In the genomic region with DNA sequence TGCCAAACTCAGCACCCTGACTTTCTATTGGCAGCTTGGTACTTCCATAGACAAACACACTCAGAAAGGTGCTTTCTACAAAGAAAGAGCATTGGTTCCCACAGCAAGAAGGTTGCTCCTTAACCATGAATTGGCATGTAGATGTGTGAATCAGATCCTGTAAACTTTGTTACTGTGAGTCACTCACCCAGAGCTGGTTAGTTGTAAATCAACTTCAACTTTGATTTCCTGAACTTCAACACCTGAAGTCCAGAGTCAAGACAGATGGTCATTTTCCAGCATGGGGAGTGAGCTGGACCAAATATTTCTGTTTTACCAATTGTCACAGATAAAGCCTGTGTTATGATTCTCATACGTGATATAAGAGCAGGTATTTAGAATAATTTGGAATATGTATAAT, we compare ENCODE assay signal across 15 cellular contexts.
DNase-seq lines count a peak whose midpoint lies in the region; ATAC-seq and TF ChIP-seq lines count a peak whose summit lies in the region.
"Had no signal": no experiment of that assay in that cellular context is flagged by ENCODE, and none has a peak within 500 bp of the region (broad histone marks: within the 10 kb centered on the region; RNA-seq: fewer than 3 reads in every experiment).

No MANE protein-coding gene starts in this region.

- 83% methylated on average over 1 of the region's 1 CpG for WGBS in mammary epithelial cell (ENCODE audit: low coverage, missing lambda C conversion rate)
- WGBS in heart left ventricle, 4 donors: 95 to 100% (median 98%) methylated on average over 1 of the region's 1 CpG

- no peak overlapping the region for H3K27ac Mint-ChIP-seq in chondrocyte (ENCODE audit: unreplicated experiment)
- H3K27ac Mint-ChIP-seq: activated naive CD4-positive, alpha-beta T cell treated with anti-CD3 and anti-CD28 coated beads, Interleukin-2, amount 50 U/mL, for 24 hours; progenitor cell of endocrine pancreas; type B pancreatic cell had no signal

- CTCF ChIA-PET in BJ (lab: Yijun Ruan, JAX) (no interaction called here), mammary epithelial cell (lab: Charles Lee; ENCODE audit: low non-redundant PET) (no interaction called here)

- H3K4me1 ChIP-seq in mammary epithelial cell (ENCODE audit: insufficient read depth, low read length) (peaks cover 21% of the 10 kb centered on the region), vagina (no peaks in the 10 kb centered on the region), heart left ventricle (no peaks in the 10 kb centered on the region)
- H3K4me1 ChIP-seq: SJSA1 had no signal

- ATAC-seq in heart left ventricle: no peak
- ATAC-seq: left cardiac atrium had no signal

- no peaks in the 10 kb centered on the region for H3K27me3 ChIP-seq in BJ (ENCODE audit: control insufficient read depth, insufficient read depth, low read length)
- no peaks in the 10 kb centered on the region for H3K27me3 ChIP-seq in mammary epithelial cell (ENCODE audit: insufficient read depth, low read length)
- H3K27me3 ChIP-seq in kidney epithelial cell (ENCODE audit: control insufficient read depth, insufficient read depth, low read length): no peaks in the 10 kb centered on the region
- no peaks in the 10 kb centered on the region for H3K27me3 ChIP-seq in vagina
- H3K27me3 ChIP-seq in heart left ventricle: no peaks in the 10 kb centered on the region
- H3K27me3 ChIP-seq: SJSA1 had no signal

- DNase-seq in BJ (ENCODE audit: low read depth) (peak; percentile 45), LoVo (ENCODE audit: low spot score) (peak; percentile 82), mammary epithelial cell (peak; percentile 90), kidney epithelial cell (ENCODE audit: low read depth) (peak; percentile 90), vagina (ENCODE audit: extremely low spot score in 2 of 2) (no peak), heart left ventricle (no peak), DMS 273 treated with DMSO at 0.1 percent for 48 hours (lab: John Stamatoyannopoulos, UW) (no peak), chondrocyte (ENCODE audit: low spot score) (no peak)
- DNase-seq: left cardiac atrium, NCI-H1930, NCI-H774 had no signal

- H3K4me3 Mint-ChIP-seq in chondrocyte (ENCODE audit: unreplicated experiment): no peak overlapping the region
- H3K4me3 Mint-ChIP-seq: activated naive CD4-positive, alpha-beta T cell treated with anti-CD3 and anti-CD28 coated beads, Interleukin-2, amount 50 U/mL, for 24 hours; type B pancreatic cell had no signal

- H3K36me3 Mint-ChIP-seq in chondrocyte (ENCODE audit: low read depth): peaks cover 3% of the 10 kb centered on the region
- H3K36me3 Mint-ChIP-seq: activated naive CD4-positive, alpha-beta T cell treated with anti-CD3 and anti-CD28 coated beads, Interleukin-2, amount 50 U/mL, for 24 hours; type B pancreatic cell had no signal

- H3K9ac ChIP-seq in mammary epithelial cell (ENCODE audit: insufficient read depth, low read length): no peak overlapping the region

- H3K9me3 ChIP-seq in mammary epithelial cell (replicated peaks; ENCODE audit: insufficient read depth, low read length) (no peaks in the 10 kb centered on the region), vagina (no peaks in the 10 kb centered on the region), heart left ventricle (peaks cover 0 to 4% (median 0%) of the 10 kb centered on the region in 12 donors)
- H3K9me3 ChIP-seq: SJSA1 had no signal

- H3K4me3 ChIP-seq in BJ (ENCODE audit: low read depth, low read length): no peak overlapping the region
- H3K4me3 ChIP-seq in mammary epithelial cell (replicated peaks in 1 of 3; ENCODE audit: insufficient read depth in 1 of 3, low read depth in 2 of 3, low read length in 3 of 3): no peak overlapping the region
- H3K4me3 ChIP-seq in kidney epithelial cell (ENCODE audit: low read depth, low read length): no peak overlapping the region
- H3K4me3 ChIP-seq in vagina: no peak overlapping the region
- no peak overlapping the region for H3K4me3 ChIP-seq in heart left ventricle
- H3K4me3 ChIP-seq: SJSA1 had no signal

- peaks cover 14% of the 10 kb centered on the region for H3K4me1 Mint-ChIP-seq in chondrocyte (ENCODE audit: low read depth)
- H3K4me1 Mint-ChIP-seq: activated naive CD4-positive, alpha-beta T cell treated with anti-CD3 and anti-CD28 coated beads, Interleukin-2, amount 50 U/mL, for 24 hours had no signal

- H3K79me2 ChIP-seq in mammary epithelial cell (ENCODE audit: insufficient read depth, low read length): no peaks in the 10 kb centered on the region

- no peaks in the 10 kb centered on the region for H4K20me1 ChIP-seq in mammary epithelial cell (ENCODE audit: insufficient read depth, low read length)

- no peak for TF ChIP-seq POLR2A in vagina (IDR thresholded peaks at IDR 0.05)
- no peak for TF ChIP-seq POLR2A in heart left ventricle (IDR thresholded peaks at IDR 0.05)

- H3K27ac ChIP-seq in mammary epithelial cell (ENCODE audit: insufficient read depth, low read depth, low read length): peak overlapping the region; percentile 22
- no peak overlapping the region for H3K27ac ChIP-seq in vagina
- H3K27ac ChIP-seq in heart left ventricle: no peak overlapping the region
- H3K27ac ChIP-seq: SJSA1 had no signal

- intact Hi-C loops in mammary epithelial cell (cut with micrococcal nuclease): loop anchor here (2.0 kb wide), 1 partner anchor 148 kb away; no protein-coding TSS in a partner anchor
- intact Hi-C loops in vagina (cut with DNase I): no loop called here
- intact Hi-C loops in heart left ventricle (cut with DNase I): no loop called here

- in situ Hi-C loops in mammary epithelial cell (cut with MboI; ENCODE audit: low sequenced_read_pairs in 2 of 2): loop anchor here in 1 of 2 donors (25.0 kb wide), 1 partner anchor 303 kb away; no protein-coding TSS in a partner anchor

- dilution Hi-C loops in mammary epithelial cell (cut with HindIII; ENCODE audit: low sequenced_read_pairs): no loop called here

- H2AFZ ChIP-seq in mammary epithelial cell (ENCODE audit: low read depth, low read length): no peak overlapping the region

- no TSS peak for BruUV-seq in mammary epithelial cell (replicated peaks; lab: Mats Ljungman, UMichigan)

- POLR2A ChIA-PET in BJ (lab: Charles Lee): no interaction called here

- peaks cover 14% of the 10 kb centered on the region for H3K9me3 Mint-ChIP-seq in chondrocyte (ENCODE audit: low read depth)

- no peaks in the 10 kb centered on the region for H3K27me3 Mint-ChIP-seq in chondrocyte (ENCODE audit: low read depth)
- H3K27me3 Mint-ChIP-seq: activated naive CD4-positive, alpha-beta T cell treated with anti-CD3 and anti-CD28 coated beads, Interleukin-2, amount 50 U/mL, for 24 hours; progenitor cell of endocrine pancreas; type B pancreatic cell had no signal

- peak overlapping the region; percentile 7 for H3K4me2 ChIP-seq in mammary epithelial cell (ENCODE audit: insufficient read depth, low read depth, low read length)

- TF ChIP-seq CTCF in BJ (IDR thresholded peaks at IDR 0.05; ENCODE audit: insufficient read depth, low read depth, low read length): no peak
- TF ChIP-seq CTCF in mammary epithelial cell (conservative IDR thresholded peaks at IDR 0.05 in 1 of 2, IDR thresholded peaks at IDR 0.05 in 1 of 2; ENCODE audit: extremely low read depth in 1 of 2, insufficient read depth in 1 of 2, low read depth in 1 of 2, low read length in 2 of 2): no peak
- TF ChIP-seq CTCF in kidney epithelial cell (IDR thresholded peaks at IDR 0.05; ENCODE audit: insufficient read depth, low read length, poor library complexity, severe bottlenecking): no peak
- no peak for TF ChIP-seq CTCF in vagina (IDR thresholded peaks at IDR 0.05)
- TF ChIP-seq CTCF in heart left ventricle (IDR thresholded peaks at IDR 0.05): no peak
- TF ChIP-seq CTCF in chondrocyte (IDR thresholded peaks at IDR 0.05): no peak

- H3K36me3 ChIP-seq in BJ (ENCODE audit: control insufficient read depth, insufficient read depth, low read length): no peaks in the 10 kb centered on the region
- no peaks in the 10 kb centered on the region for H3K36me3 ChIP-seq in mammary epithelial cell (ENCODE audit: insufficient read depth, low read length)
- no peaks in the 10 kb centered on the region for H3K36me3 ChIP-seq in kidney epithelial cell (ENCODE audit: control insufficient read depth, insufficient read depth, low read length)
- no peaks in the 10 kb centered on the region for H3K36me3 ChIP-seq in vagina
- no peaks in the 10 kb centered on the region for H3K36me3 ChIP-seq in heart left ventricle
- H3K36me3 ChIP-seq: SJSA1 had no signal

Comparison
In these comparisons a context has a peak if more than half of its experiments do, and no peak if none do; other contexts are left out.
1. DNase-seq: peak in BJ (single experiment), LoVo (single experiment), mammary epithelial cell (single experiment) and kidney epithelial cell (single experiment); none in vagina (0 of 2), heart left ventricle (0 of 5), DMS 273 treated with DMSO at 0.1 percent for 48 hours (single experiment) and chondrocyte (single experiment).